Comparison of ENCODE assay signal across 8 cellular contexts in genomic region chr2:113602869-113603466, GRCh38. TPM values are rescaled to one million over a fixed set of nuclear protein-coding genes. Genes with fewer than 3 reads are reported as not detected.
DNase-seq lines count a peak whose midpoint lies in the region; ATAC-seq and TF ChIP-seq lines count a peak whose summit lies in the region.

No MANE protein-coding gene starts in this region.

- no peaks in the 10 kb centered on the region for H3K36me3 ChIP-seq in DND-41 (ENCODE audit: insufficient read depth, low read length)
- no peaks in the 10 kb centered on the region for H3K36me3 ChIP-seq in OCI-LY3 (replicated peaks; ENCODE audit: low read depth, low read length)
- no peaks in the 10 kb centered on the region for H3K36me3 ChIP-seq in osteoblast (ENCODE audit: insufficient read depth, low read length)

- H3K9me3 ChIP-seq in DND-41 (ENCODE audit: insufficient read depth, low read length, severe bottlenecking) (no peaks in the 10 kb centered on the region), OCI-LY3 (ENCODE audit: insufficient read depth, low read length) (no peaks in the 10 kb centered on the region), osteoblast (ENCODE audit: low read depth, low read length) (no peaks in the 10 kb centered on the region)

- H3K4me1 ChIP-seq in DND-41 (ENCODE audit: insufficient read depth, low read length) (peaks cover 9% of the 10 kb centered on the region), OCI-LY3 (ENCODE audit: low read length) (no peaks in the 10 kb centered on the region), osteoblast (ENCODE audit: insufficient read depth, low read length) (no peaks in the 10 kb centered on the region)

- peak overlapping the region; percentile 67 for H3K9ac ChIP-seq in DND-41 (ENCODE audit: low read depth, low read length)
- no peak overlapping the region for H3K9ac ChIP-seq in OCI-LY3 (ENCODE audit: low read length)

- peak overlapping the region; percentile 82 for H3K4me2 ChIP-seq in DND-41 (ENCODE audit: insufficient read depth, low read length)
- no peak overlapping the region for H3K4me2 ChIP-seq in OCI-LY3 (ENCODE audit: low read length)
- H3K4me2 ChIP-seq in osteoblast (ENCODE audit: insufficient read depth, low read length): peak overlapping the region; percentile 71

- H4K20me1 ChIP-seq in DND-41 (ENCODE audit: insufficient read depth, low read length) (no peaks in the 10 kb centered on the region), OCI-LY3 (ENCODE audit: insufficient read depth, low read length) (no peaks in the 10 kb centered on the region), osteoblast (ENCODE audit: insufficient read depth, low read length) (no peaks in the 10 kb centered on the region)

- no peak for TF ChIP-seq CTCF in DND-41 (IDR thresholded peaks at IDR 0.05; ENCODE audit: borderline replicate concordance, extremely low read depth, low read length, poor library complexity, severe bottlenecking)
- no peak for TF ChIP-seq CTCF in OCI-LY3 (IDR thresholded peaks at IDR 0.05; ENCODE audit: low read depth, low read length)
- no peak for TF ChIP-seq CTCF in epithelial cell of proximal tubule (conservative IDR thresholded peaks at IDR 0.05; ENCODE audit: low read depth, low read length)
- TF ChIP-seq CTCF in osteoblast (IDR thresholded peaks at IDR 0.05; ENCODE audit: extremely low read depth, low read depth, low read length): no peak

- no peaks in the 10 kb centered on the region for H3K27me3 ChIP-seq in DND-41 (ENCODE audit: insufficient read depth, low read length, poor library complexity)
- H3K27me3 ChIP-seq in OCI-LY3 (ENCODE audit: low read depth, low read length): no peaks in the 10 kb centered on the region
- H3K27me3 ChIP-seq in osteoblast (ENCODE audit: insufficient read depth, low read length): no peaks in the 10 kb centered on the region

- H2AFZ ChIP-seq in DND-41 (ENCODE audit: low read depth, low read length) (peak overlapping the region; percentile 96), OCI-LY3 (ENCODE audit: low read depth, low read length) (no peak overlapping the region), osteoblast (ENCODE audit: low read length) (peak overlapping the region; percentile 82)

- DNase-seq in DND-41: no peak
- no peak for DNase-seq in epithelial cell of proximal tubule (ENCODE audit: low read depth)
- DNase-seq in osteoblast (ENCODE audit: insufficient read length, low spot score, missing footprints): no peak
- no peak for DNase-seq in effector CD4-positive, alpha-beta T cell
- DNase-seq in NCI-H2171 (lab: John Stamatoyannopoulos, UW): no peak

- H3K27ac ChIP-seq in DND-41 (ENCODE audit: low read length) (peak overlapping the region; percentile 96), OCI-LY3 (ENCODE audit: low read length) (peak overlapping the region; percentile 27; the same call in 1 of the 2 replicates), osteoblast (ENCODE audit: low read depth, low read length) (peak overlapping the region; percentile 48)

- H3K4me3 ChIP-seq in DND-41 (ENCODE audit: low read depth in 1 of 2, low read length in 2 of 2) (peak overlapping the region; percentile 45 to 96; a peak in 3 of 4 replicates), OCI-LY3 (ENCODE audit: low read length) (peak overlapping the region; percentile 63), epithelial cell of proximal tubule (ENCODE audit: low read depth, low read length) (peak overlapping the region; percentile 89), osteoblast (ENCODE audit: insufficient read depth, low read length) (peak overlapping the region; percentile 74)

- H3K79me2 ChIP-seq in DND-41 (ENCODE audit: insufficient read depth, low read length): peaks cover 3% of the 10 kb centered on the region
- H3K79me2 ChIP-seq in OCI-LY3 (ENCODE audit: low read length): no peaks in the 10 kb centered on the region
- no peaks in the 10 kb centered on the region for H3K79me2 ChIP-seq in osteoblast (ENCODE audit: insufficient read depth, low read length)

- ATAC-seq in DND-41 (ENCODE audit: insufficient read depth, low read depth) (peak; percentile 83), HG03571 (IDR thresholded peaks at IDR 0.05; ENCODE audit: unreplicated experiment) (no peak), HG02885 (IDR thresholded peaks at IDR 0.05; ENCODE audit: poor library complexity, unreplicated experiment) (no peak)

RNA-seq across cellular contexts. Expression of gene RABL2A, which starts 24.1 kb away (rescaled TPM):
- total RNA-seq in epithelial cell of proximal tubule (4.7 and 9.2 TPM in 2 replicates), osteoblast (9.4 and 20.3 TPM in 2 replicates)

Comparison
In these comparisons a context has a peak if more than half of its experiments do, and no peak if none do; other contexts are left out.
1. H3K27ac ChIP-seq: peak in every context shown above with its lines; median percentile 96 in DND-41; 48 in osteoblast; 27 in OCI-LY3.